8 cellular contexts compared by ENCODE assay signal in the genomic region with DNA sequence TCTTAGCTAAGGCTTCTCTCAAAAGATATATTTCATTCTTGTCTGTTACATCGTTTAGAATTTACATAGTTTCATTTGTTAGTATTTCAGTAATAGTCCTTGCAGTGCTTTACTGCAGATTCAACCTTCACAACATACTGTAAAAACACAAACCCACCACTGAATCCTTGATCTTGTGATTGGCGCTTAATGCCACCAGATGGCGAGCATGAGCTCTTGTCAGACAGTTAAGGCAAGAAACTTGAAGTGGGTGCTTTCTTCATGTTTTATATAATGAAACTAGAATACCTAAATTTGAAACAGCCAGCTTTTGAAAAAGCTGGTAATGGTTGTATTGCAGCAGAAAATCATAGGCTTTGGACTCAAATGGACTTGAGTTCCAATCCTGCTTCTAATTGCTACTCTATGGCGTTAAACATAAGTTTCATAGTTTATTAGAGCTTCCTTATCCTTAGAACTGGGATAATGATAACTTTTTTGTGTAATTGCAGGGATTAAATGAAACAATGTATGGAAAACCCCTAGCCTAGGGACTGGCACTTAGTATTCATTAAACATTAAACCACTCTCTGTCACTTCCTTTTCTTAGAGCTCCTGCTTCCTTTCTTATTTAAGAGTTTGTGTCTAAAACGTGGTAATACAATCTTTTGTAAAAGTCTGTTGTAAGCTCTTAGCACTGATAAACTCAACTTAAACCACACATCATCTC.
DNase-seq lines count a peak whose midpoint lies in the region; ATAC-seq and TF ChIP-seq lines count a peak whose summit lies in the region.

No MANE protein-coding gene starts in this region.

- no CpG with 5 or more reads among the region's 5 CpGs for WGBS in trophoblast cell (ENCODE audit: extremely low coverage, insufficient coverage, insufficient read length)

- peaks cover 11% of the 10 kb centered on the region for H3K4me1 Mint-ChIP-seq in CD14-positive monocyte

- no peak overlapping the region for H4K8ac ChIP-seq in trophoblast cell (ENCODE audit: low read depth, low read length)

- H3K4ac ChIP-seq in trophoblast cell (ENCODE audit: low read depth, low read length): no peak overlapping the region

- no peak overlapping the region for H2BK5ac ChIP-seq in trophoblast cell (ENCODE audit: low read depth, low read length, poor library complexity)

- H3K4me3 Mint-ChIP-seq in CD14-positive monocyte: no peak overlapping the region

- no peaks in the 10 kb centered on the region for H3K9me3 ChIP-seq in OCI-LY1 (ENCODE audit: low read length)
- no peaks in the 10 kb centered on the region for H3K9me3 ChIP-seq in trophoblast cell (ENCODE audit: insufficient read depth, low read depth, low read length)

- H2AFZ ChIP-seq in OCI-LY1 (ENCODE audit: low read length) (no peak overlapping the region), trophoblast cell (ENCODE audit: insufficient read depth, low read length, poor library complexity) (no peak overlapping the region)

- H2BK120ac ChIP-seq in trophoblast cell (ENCODE audit: insufficient read depth, low read length, poor library complexity): no peak overlapping the region

- no peak overlapping the region for H4K91ac ChIP-seq in trophoblast cell (ENCODE audit: low read depth, low read length)

- H3K9me2 ChIP-seq in OCI-LY1 (ENCODE audit: low read depth, low read length): no peaks in the 10 kb centered on the region

- DNase-seq in CD14-positive monocyte (ENCODE audit: low spot score) (no peak), fibroblast of the aortic adventitia (ENCODE audit: low read depth) (peak; percentile 75), trophoblast cell (peak; percentile 15 to 77), cortex of kidney (lab: John Stamatoyannopoulos, UW) (no peak)
- DNase-seq in activated T-cell treated with anti-CD3 and anti-CD28 coated beads, Interleukin-2, amount 50 U/mL, for 48 hours: peak; percentile 60 to 64

- H3K79me1 ChIP-seq in trophoblast cell (ENCODE audit: low read length): no peaks in the 10 kb centered on the region

- H3K79me2 ChIP-seq in OCI-LY1 (ENCODE audit: insufficient read depth, low read length) (no peaks in the 10 kb centered on the region), trophoblast cell (ENCODE audit: control insufficient read depth, insufficient read depth, low read length, poor library complexity) (no peaks in the 10 kb centered on the region)

- TF ChIP-seq CTCF in CD14-positive monocyte (IDR thresholded peaks at IDR 0.05): peak; percentile 72
- peak; percentile 61 for TF ChIP-seq CTCF in OCI-LY1 (IDR thresholded peaks at IDR 0.05; ENCODE audit: low read length)
- peak; percentile 84 for TF ChIP-seq CTCF in fibroblast of the aortic adventitia (IDR thresholded peaks at IDR 0.05; ENCODE audit: insufficient read depth, low read length)

- H3K9ac ChIP-seq in OCI-LY1 (ENCODE audit: low read length) (no peak overlapping the region), trophoblast cell (ENCODE audit: low read length) (no peak overlapping the region)

- H3K9me3 Mint-ChIP-seq in CD14-positive monocyte: no peaks in the 10 kb centered on the region

- no peak overlapping the region for H3K23ac ChIP-seq in trophoblast cell (ENCODE audit: low read length)

- H3K18ac ChIP-seq in trophoblast cell (ENCODE audit: low read length): no peak overlapping the region

- H3K36me3 ChIP-seq in OCI-LY1 (ENCODE audit: insufficient read depth, low read length) (peaks cover 32% of the 10 kb centered on the region), trophoblast cell (ENCODE audit: control insufficient read depth in 1 of 2, insufficient read depth in 2 of 2, low read length in 2 of 2) (peaks cover 4 to 5% of the 10 kb centered on the region in 2 experiments)

- H3F3A ChIP-seq in OCI-LY1 (ENCODE audit: insufficient read depth, low read length): no peaks in the 10 kb centered on the region

- H3K36me3 Mint-ChIP-seq in CD14-positive monocyte: peaks cover 28 to 36% of the 10 kb centered on the region in 2 donors

- H4K20me1 ChIP-seq in OCI-LY1 (ENCODE audit: insufficient read depth, low read length): no peaks in the 10 kb centered on the region

- H3K27ac Mint-ChIP-seq in CD14-positive monocyte: peak overlapping the region in 4 of 7 donors; percentile 37 to 77 (median 51)

- no peak overlapping the region for H4K12ac ChIP-seq in trophoblast cell (ENCODE audit: low read depth, low read length)

- no peak overlapping the region for H2BK12ac ChIP-seq in trophoblast cell (ENCODE audit: low read length)

- H2AK5ac ChIP-seq in trophoblast cell (ENCODE audit: low read length): no peak overlapping the region

- peaks cover 0 to 13% (median 0%) of the 10 kb centered on the region in 3 donors for H3K27me3 Mint-ChIP-seq in CD14-positive monocyte (ENCODE audit: low read depth in 3 of 3)

- peaks cover 17% of the 10 kb centered on the region for H3K4me1 ChIP-seq in OCI-LY1 (ENCODE audit: insufficient read depth, low read length, severe bottlenecking)
- no peaks in the 10 kb centered on the region for H3K4me1 ChIP-seq in trophoblast cell (ENCODE audit: control insufficient read depth in 1 of 2, insufficient read depth in 2 of 2, low read length in 2 of 2)

- intact Hi-C loops in CD14-positive monocyte (cut with micrococcal nuclease): loop anchor here in 1 of 2 donors (5.0 kb wide), 1 partner anchor 72 kb away; no protein-coding TSS in a partner anchor

- no peak overlapping the region for H3K14ac ChIP-seq in trophoblast cell (ENCODE audit: low read length)

- H3K4me3 ChIP-seq in OCI-LY1 (ENCODE audit: low read depth, low read length, poor library complexity, severe bottlenecking): no peak overlapping the region
- no peak overlapping the region for H3K4me3 ChIP-seq in fibroblast of the aortic adventitia (ENCODE audit: low read depth, low read length)
- no peak overlapping the region for H3K4me3 ChIP-seq in trophoblast cell (ENCODE audit: low read depth, low read length)

- ATAC-seq in GM18873 (IDR thresholded peaks at IDR 0.05; ENCODE audit: low FRiP score, unreplicated experiment) (peak; percentile 61), HG03378 (IDR thresholded peaks at IDR 0.05; ENCODE audit: unreplicated experiment) (peak; percentile 54)

- H3K4me2 ChIP-seq in OCI-LY1 (ENCODE audit: low read length) (no peak overlapping the region), trophoblast cell (ENCODE audit: low read length) (no peak overlapping the region)

- H3K27ac ChIP-seq in OCI-LY1 (ENCODE audit: low read depth, low read length, poor library complexity, severe bottlenecking) (no peak overlapping the region), trophoblast cell (ENCODE audit: low read depth, low read length) (no peak overlapping the region)

- H3K27me3 ChIP-seq in OCI-LY1 (ENCODE audit: insufficient read depth, low read length) (no peaks in the 10 kb centered on the region), trophoblast cell (ENCODE audit: insufficient read depth, low read length) (no peaks in the 10 kb centered on the region)

Comparison
In these comparisons a context has a peak if more than half of its experiments do, and no peak if none do; other contexts are left out.
1. DNase-seq: peak in activated T-cell treated with anti-CD3 and anti-CD28 coated beads, Interleukin-2, amount 50 U/mL, for 48 hours (2 of 2), fibroblast of the aortic adventitia (single experiment) and trophoblast cell (2 of 2); none in CD14-positive monocyte (single experiment) and cortex of kidney (single experiment).
2. Peak in every context shown above with its lines, with median percentiles within 50 percentile points of each other: CTCF ChIP-seq.